Comparison of ENCODE assay signal across 1 cellular context in the genomic region with DNA sequence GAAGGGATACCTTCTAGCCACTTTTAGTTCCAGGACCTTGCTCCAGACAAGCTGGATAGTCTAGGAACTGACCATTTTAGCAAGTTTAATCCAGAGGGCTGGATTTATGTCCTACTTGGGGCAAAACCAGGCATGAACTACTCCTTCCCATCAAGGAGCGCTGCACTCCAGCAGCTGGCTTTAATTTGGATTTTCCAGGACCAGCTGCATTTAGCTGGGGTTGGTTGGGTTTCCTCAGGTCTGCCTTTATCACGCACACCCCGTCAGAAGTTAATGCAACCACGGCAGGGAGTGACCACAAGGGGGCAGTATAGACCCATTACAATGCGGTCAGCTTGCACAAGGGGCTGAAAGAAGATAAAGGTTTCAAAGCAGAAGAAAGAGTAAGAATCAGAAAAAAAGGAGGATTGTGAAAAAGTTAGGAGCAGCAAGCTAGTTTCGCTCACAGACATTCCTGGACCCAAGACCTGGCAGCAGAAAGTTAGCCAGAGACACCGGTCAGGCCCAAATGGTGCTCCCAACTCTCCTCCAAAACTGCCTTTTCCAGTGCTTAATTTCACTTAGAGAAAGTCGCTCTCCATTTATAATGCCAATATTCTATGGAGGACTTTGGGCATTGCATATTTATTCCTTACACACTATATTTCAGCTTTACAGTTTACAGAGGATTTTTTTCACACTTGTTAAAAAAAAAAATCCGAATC.
TF ChIP-seq lines count a peak whose summit lies in the region.

No MANE protein-coding gene starts in this region.

TF ChIP-seq in GM12878, 131 proteins besides CTCF, POLR2A, EP300 and RAD21 (continued from another document and continues in another):
- TF ChIP-seq, protein P1, sequence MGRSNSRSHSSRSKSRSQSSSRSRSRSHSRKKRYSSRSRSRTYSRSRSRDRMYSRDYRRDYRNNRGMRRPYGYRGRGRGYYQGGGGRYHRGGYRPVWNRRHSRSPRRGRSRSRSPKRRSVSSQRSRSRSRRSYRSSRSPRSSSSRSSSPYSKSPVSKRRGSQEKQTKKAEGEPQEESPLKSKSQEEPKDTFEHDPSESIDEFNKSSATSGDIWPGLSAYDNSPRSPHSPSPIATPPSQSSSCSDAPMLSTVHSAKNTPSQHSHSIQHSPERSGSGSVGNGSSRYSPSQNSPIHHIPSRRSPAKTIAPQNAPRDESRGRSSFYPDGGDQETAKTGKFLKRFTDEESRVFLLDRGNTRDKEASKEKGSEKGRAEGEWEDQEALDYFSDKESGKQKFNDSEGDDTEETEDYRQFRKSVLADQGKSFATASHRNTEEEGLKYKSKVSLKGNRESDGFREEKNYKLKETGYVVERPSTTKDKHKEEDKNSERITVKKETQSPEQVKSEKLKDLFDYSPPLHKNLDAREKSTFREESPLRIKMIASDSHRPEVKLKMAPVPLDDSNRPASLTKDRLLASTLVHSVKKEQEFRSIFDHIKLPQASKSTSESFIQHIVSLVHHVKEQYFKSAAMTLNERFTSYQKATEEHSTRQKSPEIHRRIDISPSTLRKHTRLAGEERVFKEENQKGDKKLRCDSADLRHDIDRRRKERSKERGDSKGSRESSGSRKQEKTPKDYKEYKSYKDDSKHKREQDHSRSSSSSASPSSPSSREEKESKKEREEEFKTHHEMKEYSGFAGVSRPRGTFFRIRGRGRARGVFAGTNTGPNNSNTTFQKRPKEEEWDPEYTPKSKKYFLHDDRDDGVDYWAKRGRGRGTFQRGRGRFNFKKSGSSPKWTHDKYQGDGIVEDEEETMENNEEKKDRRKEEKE (IDR thresholded peaks at IDR 0.05): no peak
- TF ChIP-seq BACH1 (IDR thresholded peaks at IDR 0.05; ENCODE audit: borderline replicate concordance) (no peak), SREBF1 (IDR thresholded peaks at IDR 0.05; ENCODE audit: low read length) (no peak), HDGF (IDR thresholded peaks at IDR 0.05) (no peak), SRF (IDR thresholded peaks at IDR 0.05; ENCODE audit: low read depth in 2 of 2, low read length in 2 of 2) (no peak), POU2F2 (IDR thresholded peaks at IDR 0.05; ENCODE audit: borderline replicate concordance, low read depth, low read length) (peak; percentile 31; the same call in 1 of the 3 replicates), MEF2B (IDR thresholded peaks at IDR 0.05; ENCODE audit: partially characterized antibody, poor library complexity, severe bottlenecking) (no peak), TCF12 (IDR thresholded peaks at IDR 0.05; ENCODE audit: low read depth, low read length) (no peak), ZNF24 (IDR thresholded peaks at IDR 0.05) (no peak), JUNB (IDR thresholded peaks at IDR 0.05) (no peak), NRF1 (conservative IDR thresholded peaks at IDR 0.05; ENCODE audit: low read depth, low read length) (no peak), RCOR1 (conservative IDR thresholded peaks at IDR 0.05; ENCODE audit: low read depth, low read length) (no peak), RUNX3 (IDR thresholded peaks at IDR 0.05; ENCODE audit: low read length) (peak; percentile 85), SUZ12 (IDR thresholded peaks at IDR 0.05; ENCODE audit: unreplicated experiment) (no peak), HCFC1 (IDR thresholded peaks at IDR 0.05; ENCODE audit: low read length) (no peak), SIX5 (IDR thresholded peaks at IDR 0.05; ENCODE audit: low read depth, low read length, severe bottlenecking) (no peak), BCL11A (IDR thresholded peaks at IDR 0.05; ENCODE audit: low read depth, low read length) (no peak), NFXL1 (IDR thresholded peaks at IDR 0.05; ENCODE audit: borderline replicate concordance) (no peak), DPF2 (IDR thresholded peaks at IDR 0.05) (no peak), PAX5 (IDR thresholded peaks at IDR 0.05; ENCODE audit: borderline replicate concordance, low read depth, low read length) (no peak), NBN (IDR thresholded peaks at IDR 0.05) (no peak), FOXM1 (IDR thresholded peaks at IDR 0.05; ENCODE audit: low read depth, low read length) (peak; percentile 36; the same call in 1 of the 2 replicates), TCF3 (IDR thresholded peaks at IDR 0.05; ENCODE audit: borderline replicate concordance, insufficient read depth, low read depth, low read length) (no peak), SP1 (IDR thresholded peaks at IDR 0.05; ENCODE audit: low read depth, low read length) (no peak), ZNF207 (IDR thresholded peaks at IDR 0.05; ENCODE audit: borderline replicate concordance) (peak; percentile 31; the same call in 1 of the 2 replicates), KDM1A (IDR thresholded peaks at IDR 0.05; ENCODE audit: borderline replicate concordance) (no peak), MYC (IDR thresholded peaks at IDR 0.05; ENCODE audit: insufficient read depth, insufficient read length, insufficient replicate concordance, low read length, severe bottlenecking) (no peak), RAD51 (IDR thresholded peaks at IDR 0.05) (no peak), MTA2 (IDR thresholded peaks at IDR 0.05; ENCODE audit: low read depth) (0 out of 2 replicates have a peak, but pooled peaks have one; percentile 21), STAT3 (IDR thresholded peaks at IDR 0.05; ENCODE audit: low read depth, low read length) (no peak), IKZF1 (conservative IDR thresholded peaks at IDR 0.05) (peak; percentile 32; the same call in 1 of the 2 replicates), CREB1 (IDR thresholded peaks at IDR 0.05; ENCODE audit: low read depth) (no peak), CBFB (IDR thresholded peaks at IDR 0.05; ENCODE audit: low read depth) (0 out of 2 replicates have a peak, but pooled peaks have one; percentile 60), YY1 (IDR thresholded peaks at IDR 0.05; ENCODE audit: low read depth, low read length) (0 out of 2 replicates have a peak, but pooled peaks have one; percentile 42), HDAC6 (IDR thresholded peaks at IDR 0.05; ENCODE audit: unreplicated experiment) (no peak), NFYA (IDR thresholded peaks at IDR 0.05; ENCODE audit: borderline replicate concordance, low read depth, low read length) (no peak)
- TF ChIP-seq, protein P2, sequence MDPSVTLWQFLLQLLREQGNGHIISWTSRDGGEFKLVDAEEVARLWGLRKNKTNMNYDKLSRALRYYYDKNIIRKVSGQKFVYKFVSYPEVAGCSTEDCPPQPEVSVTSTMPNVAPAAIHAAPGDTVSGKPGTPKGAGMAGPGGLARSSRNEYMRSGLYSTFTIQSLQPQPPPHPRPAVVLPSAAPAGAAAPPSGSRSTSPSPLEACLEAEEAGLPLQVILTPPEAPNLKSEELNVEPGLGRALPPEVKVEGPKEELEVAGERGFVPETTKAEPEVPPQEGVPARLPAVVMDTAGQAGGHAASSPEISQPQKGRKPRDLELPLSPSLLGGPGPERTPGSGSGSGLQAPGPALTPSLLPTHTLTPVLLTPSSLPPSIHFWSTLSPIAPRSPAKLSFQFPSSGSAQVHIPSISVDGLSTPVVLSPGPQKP (IDR thresholded peaks at IDR 0.05; ENCODE audit: low read depth, low read length): no peak
- TF ChIP-seq, protein P3, sequence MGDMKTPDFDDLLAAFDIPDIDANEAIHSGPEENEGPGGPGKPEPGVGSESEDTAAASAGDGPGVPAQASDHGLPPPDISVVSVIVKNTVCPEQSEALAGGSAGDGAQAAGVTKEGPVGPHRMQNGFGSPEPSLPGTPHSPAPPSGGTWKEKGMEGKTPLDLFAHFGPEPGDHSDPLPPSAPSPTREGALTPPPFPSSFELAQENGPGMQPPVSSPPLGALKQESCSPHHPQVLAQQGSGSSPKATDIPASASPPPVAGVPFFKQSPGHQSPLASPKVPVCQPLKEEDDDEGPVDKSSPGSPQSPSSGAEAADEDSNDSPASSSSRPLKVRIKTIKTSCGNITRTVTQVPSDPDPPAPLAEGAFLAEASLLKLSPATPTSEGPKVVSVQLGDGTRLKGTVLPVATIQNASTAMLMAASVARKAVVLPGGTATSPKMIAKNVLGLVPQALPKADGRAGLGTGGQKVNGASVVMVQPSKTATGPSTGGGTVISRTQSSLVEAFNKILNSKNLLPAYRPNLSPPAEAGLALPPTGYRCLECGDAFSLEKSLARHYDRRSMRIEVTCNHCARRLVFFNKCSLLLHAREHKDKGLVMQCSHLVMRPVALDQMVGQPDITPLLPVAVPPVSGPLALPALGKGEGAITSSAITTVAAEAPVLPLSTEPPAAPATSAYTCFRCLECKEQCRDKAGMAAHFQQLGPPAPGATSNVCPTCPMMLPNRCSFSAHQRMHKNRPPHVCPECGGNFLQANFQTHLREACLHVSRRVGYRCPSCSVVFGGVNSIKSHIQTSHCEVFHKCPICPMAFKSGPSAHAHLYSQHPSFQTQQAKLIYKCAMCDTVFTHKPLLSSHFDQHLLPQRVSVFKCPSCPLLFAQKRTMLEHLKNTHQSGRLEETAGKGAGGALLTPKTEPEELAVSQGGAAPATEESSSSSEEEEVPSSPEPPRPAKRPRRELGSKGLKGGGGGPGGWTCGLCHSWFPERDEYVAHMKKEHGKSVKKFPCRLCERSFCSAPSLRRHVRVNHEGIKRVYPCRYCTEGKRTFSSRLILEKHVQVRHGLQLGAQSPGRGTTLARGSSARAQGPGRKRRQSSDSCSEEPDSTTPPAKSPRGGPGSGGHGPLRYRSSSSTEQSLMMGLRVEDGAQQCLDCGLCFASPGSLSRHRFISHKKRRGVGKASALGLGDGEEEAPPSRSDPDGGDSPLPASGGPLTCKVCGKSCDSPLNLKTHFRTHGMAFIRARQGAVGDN (IDR thresholded peaks at IDR 0.05): no peak
- TF ChIP-seq, protein P4, sequence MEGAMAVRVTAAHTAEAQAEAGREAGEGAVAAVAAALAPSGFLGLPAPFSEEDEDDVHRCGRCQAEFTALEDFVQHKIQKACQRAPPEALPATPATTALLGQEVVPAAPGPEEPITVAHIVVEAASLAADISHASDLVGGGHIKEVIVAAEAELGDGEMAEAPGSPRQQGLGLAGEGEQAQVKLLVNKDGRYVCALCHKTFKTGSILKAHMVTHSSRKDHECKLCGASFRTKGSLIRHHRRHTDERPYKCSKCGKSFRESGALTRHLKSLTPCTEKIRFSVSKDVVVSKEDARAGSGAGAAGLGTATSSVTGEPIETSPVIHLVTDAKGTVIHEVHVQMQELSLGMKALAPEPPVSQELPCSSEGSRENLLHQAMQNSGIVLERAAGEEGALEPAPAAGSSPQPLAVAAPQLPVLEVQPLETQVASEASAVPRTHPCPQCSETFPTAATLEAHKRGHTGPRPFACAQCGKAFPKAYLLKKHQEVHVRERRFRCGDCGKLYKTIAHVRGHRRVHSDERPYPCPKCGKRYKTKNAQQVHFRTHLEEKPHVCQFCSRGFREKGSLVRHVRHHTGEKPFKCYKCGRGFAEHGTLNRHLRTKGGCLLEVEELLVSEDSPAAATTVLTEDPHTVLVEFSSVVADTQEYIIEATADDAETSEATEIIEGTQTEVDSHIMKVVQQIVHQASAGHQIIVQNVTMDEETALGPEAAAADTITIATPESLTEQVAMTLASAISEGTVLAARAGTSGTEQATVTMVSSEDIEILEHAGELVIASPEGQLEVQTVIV (IDR thresholded peaks at IDR 0.05; ENCODE audit: borderline replicate concordance, partially characterized antibody): no peak
- TF ChIP-seq, protein P5, sequence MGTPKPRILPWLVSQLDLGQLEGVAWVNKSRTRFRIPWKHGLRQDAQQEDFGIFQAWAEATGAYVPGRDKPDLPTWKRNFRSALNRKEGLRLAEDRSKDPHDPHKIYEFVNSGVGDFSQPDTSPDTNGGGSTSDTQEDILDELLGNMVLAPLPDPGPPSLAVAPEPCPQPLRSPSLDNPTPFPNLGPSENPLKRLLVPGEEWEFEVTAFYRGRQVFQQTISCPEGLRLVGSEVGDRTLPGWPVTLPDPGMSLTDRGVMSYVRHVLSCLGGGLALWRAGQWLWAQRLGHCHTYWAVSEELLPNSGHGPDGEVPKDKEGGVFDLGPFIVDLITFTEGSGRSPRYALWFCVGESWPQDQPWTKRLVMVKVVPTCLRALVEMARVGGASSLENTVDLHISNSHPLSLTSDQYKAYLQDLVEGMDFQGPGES (IDR thresholded peaks at IDR 0.05): no peak
- TF ChIP-seq, protein P6, sequence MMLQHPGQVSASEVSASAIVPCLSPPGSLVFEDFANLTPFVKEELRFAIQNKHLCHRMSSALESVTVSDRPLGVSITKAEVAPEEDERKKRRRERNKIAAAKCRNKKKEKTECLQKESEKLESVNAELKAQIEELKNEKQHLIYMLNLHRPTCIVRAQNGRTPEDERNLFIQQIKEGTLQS (IDR thresholded peaks at IDR 0.05; ENCODE audit: borderline replicate concordance, extremely low read depth, low read depth, low read length): no peak
- TF ChIP-seq, protein P7, sequence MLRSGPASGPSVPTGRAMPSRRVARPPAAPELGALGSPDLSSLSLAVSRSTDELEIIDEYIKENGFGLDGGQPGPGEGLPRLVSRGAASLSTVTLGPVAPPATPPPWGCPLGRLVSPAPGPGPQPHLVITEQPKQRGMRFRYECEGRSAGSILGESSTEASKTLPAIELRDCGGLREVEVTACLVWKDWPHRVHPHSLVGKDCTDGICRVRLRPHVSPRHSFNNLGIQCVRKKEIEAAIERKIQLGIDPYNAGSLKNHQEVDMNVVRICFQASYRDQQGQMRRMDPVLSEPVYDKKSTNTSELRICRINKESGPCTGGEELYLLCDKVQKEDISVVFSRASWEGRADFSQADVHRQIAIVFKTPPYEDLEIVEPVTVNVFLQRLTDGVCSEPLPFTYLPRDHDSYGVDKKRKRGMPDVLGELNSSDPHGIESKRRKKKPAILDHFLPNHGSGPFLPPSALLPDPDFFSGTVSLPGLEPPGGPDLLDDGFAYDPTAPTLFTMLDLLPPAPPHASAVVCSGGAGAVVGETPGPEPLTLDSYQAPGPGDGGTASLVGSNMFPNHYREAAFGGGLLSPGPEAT (IDR thresholded peaks at IDR 0.05; ENCODE audit: low read depth): no peak
- TF ChIP-seq, protein P8, sequence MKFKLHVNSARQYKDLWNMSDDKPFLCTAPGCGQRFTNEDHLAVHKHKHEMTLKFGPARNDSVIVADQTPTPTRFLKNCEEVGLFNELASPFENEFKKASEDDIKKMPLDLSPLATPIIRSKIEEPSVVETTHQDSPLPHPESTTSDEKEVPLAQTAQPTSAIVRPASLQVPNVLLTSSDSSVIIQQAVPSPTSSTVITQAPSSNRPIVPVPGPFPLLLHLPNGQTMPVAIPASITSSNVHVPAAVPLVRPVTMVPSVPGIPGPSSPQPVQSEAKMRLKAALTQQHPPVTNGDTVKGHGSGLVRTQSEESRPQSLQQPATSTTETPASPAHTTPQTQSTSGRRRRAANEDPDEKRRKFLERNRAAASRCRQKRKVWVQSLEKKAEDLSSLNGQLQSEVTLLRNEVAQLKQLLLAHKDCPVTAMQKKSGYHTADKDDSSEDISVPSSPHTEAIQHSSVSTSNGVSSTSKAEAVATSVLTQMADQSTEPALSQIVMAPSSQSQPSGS (IDR thresholded peaks at IDR 0.05; ENCODE audit: low read length): no peak
- TF ChIP-seq, protein P9, sequence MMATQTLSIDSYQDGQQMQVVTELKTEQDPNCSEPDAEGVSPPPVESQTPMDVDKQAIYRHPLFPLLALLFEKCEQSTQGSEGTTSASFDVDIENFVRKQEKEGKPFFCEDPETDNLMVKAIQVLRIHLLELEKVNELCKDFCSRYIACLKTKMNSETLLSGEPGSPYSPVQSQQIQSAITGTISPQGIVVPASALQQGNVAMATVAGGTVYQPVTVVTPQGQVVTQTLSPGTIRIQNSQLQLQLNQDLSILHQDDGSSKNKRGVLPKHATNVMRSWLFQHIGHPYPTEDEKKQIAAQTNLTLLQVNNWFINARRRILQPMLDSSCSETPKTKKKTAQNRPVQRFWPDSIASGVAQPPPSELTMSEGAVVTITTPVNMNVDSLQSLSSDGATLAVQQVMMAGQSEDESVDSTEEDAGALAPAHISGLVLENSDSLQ (IDR thresholded peaks at IDR 0.05): no peak
